ENCODE assay signal across 17 cellular contexts in the genomic region with DNA sequence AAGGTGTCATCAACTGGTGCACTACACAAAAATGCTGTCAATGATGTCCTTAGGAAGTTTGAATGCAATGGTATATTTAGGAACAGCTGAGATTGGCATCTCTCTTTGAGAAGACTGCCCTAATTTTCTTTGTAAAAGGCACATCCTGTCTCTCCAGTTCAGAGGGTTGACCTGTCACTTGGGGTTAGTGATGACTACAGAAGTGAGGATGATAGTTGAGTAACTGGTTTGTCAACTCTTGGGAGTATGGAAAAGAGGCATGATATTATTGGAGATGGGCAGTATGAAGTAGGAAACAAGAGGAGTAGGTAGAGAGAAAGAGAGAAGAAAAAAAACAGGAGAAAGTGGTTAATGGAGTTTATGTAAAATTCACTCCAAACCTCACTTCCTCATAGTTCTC. TPM values are rescaled to one million over a fixed set of nuclear protein-coding genes. Genes with fewer than 3 reads are reported as not detected.
DNase-seq lines count a peak whose midpoint lies in the region; ATAC-seq and TF ChIP-seq lines count a peak whose summit lies in the region.
"Had no signal": no experiment of that assay in that cellular context is flagged by ENCODE, and none has a peak within 500 bp of the region (broad histone marks: within the 10 kb centered on the region; RNA-seq: fewer than 3 reads in every experiment).

No MANE protein-coding gene starts in this region.

- DNase-seq in NCI-H748 (lab: John Stamatoyannopoulos, UW; ENCODE audit: unreplicated experiment) (peak; percentile 19), NCI-H748 treated with DMSO at 0.1 percent for 48 hours (lab: John Stamatoyannopoulos, UW) (no peak), LoVo (ENCODE audit: low spot score) (peak; percentile 19), T-helper 17 cell (no peak), neural progenitor cell (ENCODE audit: low spot score) (no peak)
- DNase-seq: GF-D8, GOT3, NCI-H1417 treated with DMSO at 0.1 percent for 48 hours, NCI-H2029 treated with DMSO at 0.1 percent for 48 hours, NCI-H774, SJCRH30 had no signal

- no peak for TF ChIP-seq CTCF in parathyroid adenoma (IDR thresholded peaks at IDR 0.05)
- no peak for TF ChIP-seq CTCF in neural progenitor cell (IDR thresholded peaks at IDR 0.05)

- no peak overlapping the region for H3K4me3 ChIP-seq in parathyroid adenoma (ENCODE audit: low read depth, low read length)
- H3K4me3 ChIP-seq in neural progenitor cell, result no peak overlapping the region
- H3K4me3 ChIP-seq: SJCRH30 had no signal

- H3K27me3 Mint-ChIP-seq in T-helper 17 cell (peaks cover 25% of the 10 kb centered on the region), neural progenitor cell (ENCODE audit: insufficient read depth, low read depth) (no peaks in the 10 kb centered on the region)

- peaks cover 22% of the 10 kb centered on the region for H3K4me1 Mint-ChIP-seq in T-helper 17 cell
- peaks cover 27% of the 10 kb centered on the region for H3K4me1 Mint-ChIP-seq in neural progenitor cell

- no peaks in the 10 kb centered on the region for H3K27me3 ChIP-seq in parathyroid adenoma (ENCODE audit: control insufficient read depth, insufficient read depth, low read length)
- peaks cover 25% of the 10 kb centered on the region for H3K27me3 ChIP-seq in neural progenitor cell
- H3K27me3 ChIP-seq: SJCRH30 had no signal

- H3K36me3 Mint-ChIP-seq in T-helper 17 cell (ENCODE audit: low read depth), result no peaks in the 10 kb centered on the region
- H3K36me3 Mint-ChIP-seq in neural progenitor cell, result no peaks in the 10 kb centered on the region
- H3K36me3 Mint-ChIP-seq: CD14-positive monocyte had no signal

- H3K4me2 ChIP-seq in parathyroid adenoma (ENCODE audit: low read length) (no peak overlapping the region), neural progenitor cell (no peak overlapping the region)
- H3K4me2 ChIP-seq: KMS-11 had no signal

- no peaks in the 10 kb centered on the region for H4K20me1 ChIP-seq in neural progenitor cell (ENCODE audit: low read depth)

- H3K4me1 ChIP-seq in parathyroid adenoma (no peaks in the 10 kb centered on the region), neural progenitor cell (peaks cover 14% of the 10 kb centered on the region)
- H3K4me1 ChIP-seq: SJCRH30 had no signal

- H3K27ac Mint-ChIP-seq in T-helper 17 cell (peak overlapping the region; percentile 0), neural progenitor cell (no peak overlapping the region)

- H3F3A ChIP-seq in neural progenitor cell (ENCODE audit: low read depth), result peaks cover 8% of the 10 kb centered on the region

- H2AFZ ChIP-seq in parathyroid adenoma (peak overlapping the region; percentile 46), neural progenitor cell (replicated peaks) (no peak overlapping the region)

- H3K36me3 ChIP-seq in parathyroid adenoma (ENCODE audit: control insufficient read depth, insufficient read depth, low read length) (no peaks in the 10 kb centered on the region), neural progenitor cell (no peaks in the 10 kb centered on the region)
- H3K36me3 ChIP-seq: SJCRH30 had no signal

- H3K9ac ChIP-seq in parathyroid adenoma, result no peak overlapping the region
- H3K9ac ChIP-seq in neural progenitor cell, result no peak overlapping the region
- H3K9ac ChIP-seq: KMS-11 had no signal

- ATAC-seq in T-helper 17 cell (no peak), HG02938 (IDR thresholded peaks at IDR 0.05; ENCODE audit: unreplicated experiment) (no peak), GM21526 (IDR thresholded peaks at IDR 0.05; ENCODE audit: low FRiP score, unreplicated experiment) (no peak)

- H3K9me3 ChIP-seq in T-helper 17 cell (ENCODE audit: control insufficient read depth, low read length, poor library complexity, severe bottlenecking) (no peaks in the 10 kb centered on the region), parathyroid adenoma (ENCODE audit: control insufficient read depth, low read length) (no peaks in the 10 kb centered on the region), neural progenitor cell (ENCODE audit: low read depth) (no peaks in the 10 kb centered on the region)

- H3K27ac ChIP-seq in parathyroid adenoma, result peak overlapping the region; percentile 36
- H3K27ac ChIP-seq in neural progenitor cell, result no peak overlapping the region
- H3K27ac ChIP-seq: HL-60, KMS-11, SJCRH30 had no signal

- H3K79me2 ChIP-seq in parathyroid adenoma, result no peaks in the 10 kb centered on the region
- no peaks in the 10 kb centered on the region for H3K79me2 ChIP-seq in neural progenitor cell (ENCODE audit: low read depth)

- H3K9me3 Mint-ChIP-seq in neural progenitor cell, result peaks cover under 1% of the 10 kb centered on the region

- H3K4me3 Mint-ChIP-seq in T-helper 17 cell (no peak overlapping the region), neural progenitor cell (no peak overlapping the region)
- H3K4me3 Mint-ChIP-seq: CD14-positive monocyte had no signal

RNA-seq across cellular contexts. Expression of a gene that starts 40.4 kb away (rescaled TPM):
- total RNA-seq in T-helper 17 cell (10 to 100 TPM; 21.4 to 24.9 TPM), neural progenitor cell (ENCODE audit: low replicate concordance) (35.4 and 39.4 TPM in 2 replicates)

RNA-seq across cellular contexts. Expression of a gene that starts 48.7 kb away (rescaled TPM):
- total RNA-seq in T-helper 17 cell (10 to 100 TPM; 86.9 to 95.8 TPM), neural progenitor cell (ENCODE audit: low replicate concordance) (73.5 and 109 TPM in 2 replicates)

Comparison
In these comparisons a context has a peak if more than half of its experiments do, and no peak if none do; other contexts are left out.
1. DNase-seq: peak in NCI-H748 (single experiment) and LoVo (single experiment); none in NCI-H748 treated with DMSO at 0.1 percent for 48 hours (single experiment), T-helper 17 cell (0 of 3) and neural progenitor cell (single experiment).